Comparison of ENCODE assay signal across 8 cellular contexts in the genomic region with DNA sequence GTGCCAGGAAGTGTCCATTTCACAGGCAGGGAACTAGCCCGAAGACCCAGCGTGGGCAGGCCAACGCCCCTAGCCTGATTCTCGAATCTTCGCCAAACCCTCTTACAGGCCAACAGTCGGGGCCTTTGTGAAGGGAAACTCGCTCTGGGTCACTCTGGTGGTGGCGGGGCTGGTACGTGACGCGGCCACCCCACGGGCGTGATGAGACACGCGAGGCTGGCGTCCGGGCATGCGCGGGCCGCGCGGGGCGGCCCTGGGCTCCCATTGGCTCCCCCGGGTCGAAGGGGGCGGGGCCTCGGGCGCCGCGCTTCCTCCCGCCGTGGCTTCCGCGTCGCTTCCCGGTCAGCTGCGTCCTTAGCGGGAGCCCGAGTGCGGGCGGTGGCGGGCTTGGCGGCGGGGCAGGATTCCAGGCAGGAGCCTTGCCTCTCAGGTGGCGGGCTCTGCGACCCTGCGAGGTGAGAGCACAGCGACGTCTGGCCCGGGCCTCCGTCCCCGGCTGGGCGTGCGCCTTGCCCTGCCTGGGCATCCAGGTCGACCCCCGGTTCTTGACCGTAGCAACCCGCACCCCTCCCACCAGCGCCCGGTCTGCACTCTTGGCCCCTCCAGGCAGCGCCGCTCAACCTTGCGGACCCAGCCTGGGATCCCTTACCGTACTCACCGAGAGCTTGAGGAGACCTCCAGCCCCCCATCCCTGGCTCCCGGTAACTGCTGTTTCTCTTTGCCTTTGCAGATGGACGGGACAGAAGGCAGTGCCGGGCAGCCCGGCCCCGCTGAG. TPM values are rescaled to one million over a fixed set of nuclear protein-coding genes. Genes with fewer than 3 reads are reported as not detected.
DNase-seq lines count a peak whose midpoint lies in the region; ATAC-seq, FAIRE-seq and TF ChIP-seq lines count a peak whose summit lies in the region.

A gene with protein sequence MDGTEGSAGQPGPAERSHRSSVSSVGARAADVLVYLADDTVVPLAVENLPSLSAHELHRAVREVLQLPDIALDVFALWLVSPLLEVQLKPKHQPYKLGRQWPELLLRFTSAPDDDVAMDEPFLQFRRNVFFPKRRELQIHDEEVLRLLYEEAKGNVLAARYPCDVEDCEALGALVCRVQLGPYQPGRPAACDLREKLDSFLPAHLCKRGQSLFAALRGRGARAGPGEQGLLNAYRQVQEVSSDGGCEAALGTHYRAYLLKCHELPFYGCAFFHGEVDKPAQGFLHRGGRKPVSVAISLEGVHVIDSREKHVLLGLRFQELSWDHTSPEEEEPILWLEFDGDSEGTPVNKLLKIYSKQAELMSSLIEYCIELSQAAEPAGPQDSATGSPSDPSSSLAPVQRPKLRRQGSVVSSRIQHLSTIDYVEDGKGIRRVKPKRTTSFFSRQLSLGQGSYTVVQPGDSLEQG (plus strand): TSS at position 331 of the 775 bp plus-strand sequence. CDS start 400 bp downstream, at position 731.

- H3K4me1 ChIP-seq in H1 (replicated peaks in 1 of 4; ENCODE audit: control insufficient read depth in 3 of 4, insufficient read depth in 4 of 4, low read length in 3 of 4) (peaks cover 0 to 26% (median 16%) of the 10 kb centered on the region in 4 experiments; a peak in 5 of 7 replicates), mesenchymal stem cell (ENCODE audit: control insufficient read depth, insufficient read depth, low read depth, low read length) (peaks cover 62% of the 10 kb centered on the region)

- H2AFZ ChIP-seq in H1 (ENCODE audit: low read length) (peak within 1 kb of the TSS; percentile 51; the same call in 1 of the 2 replicates), mesenchymal stem cell (ENCODE audit: low read depth, low read length) (no peak within 1 kb of the TSS)

- peak within 1 kb of the TSS; percentile 89 for H4K8ac ChIP-seq in H1 (ENCODE audit: extremely low read depth, insufficient read depth, low read length)
- H4K8ac ChIP-seq in mesenchymal stem cell (ENCODE audit: low read length), result peak within 1 kb of the TSS; percentile 99

- H3K14ac ChIP-seq in H1 (ENCODE audit: insufficient read length) (no peak within 1 kb of the TSS), mesenchymal stem cell (ENCODE audit: low read length in 2 of 2) (peak within 1 kb of the TSS in 1 of 2 experiments; percentile 99)

- ATAC-seq in activated CD8-positive, alpha-beta memory T cell treated with anti-CD3 and anti-CD28 coated beads, Interleukin-2, amount 10 ng/mL, durations not matched to agents 7 days and 5 days, result peak; percentile 63
- no peak for ATAC-seq in GM19395 (IDR thresholded peaks at IDR 0.05; ENCODE audit: unreplicated experiment)

- 9% methylated on average over 66 of the region's 70 CpGs; no CpG with 5 or more reads in 1 of the 2 experiments for WGBS in H1 (ENCODE audit: extremely low coverage in 1 of 2, insufficient coverage in 1 of 2, insufficient read length in 1 of 2, insufficient replicate concordance in 2 of 2, low coverage in 1 of 2, low lambda C conversion rate in 2 of 2, missing lambda C conversion rate in 1 of 2), 2 experiments
- 12% methylated on average over 45 of the region's 70 CpGs for WGBS in mesenchymal stem cell

- H3K9me3 Mint-ChIP-seq in activated CD8-positive, alpha-beta memory T cell treated with anti-CD3 and anti-CD28 coated beads, Interleukin-2, amount 10 ng/mL, durations not matched to agents 7 days and 5 days (ENCODE audit: low read depth), result no peaks in the 10 kb centered on the region

- TF ChIP-seq EP300 in H1 (IDR thresholded peaks at IDR 0.05; ENCODE audit: borderline replicate concordance in 1 of 2, low read depth in 2 of 2, low read length in 2 of 2), result no peak

- H3K4me2 ChIP-seq in H1 (ENCODE audit: insufficient read depth in 1 of 2, low read depth in 2 of 2, low read length in 2 of 2), result peak within 1 kb of the TSS; percentile 64 to 100
- H3K4me2 ChIP-seq in mesenchymal stem cell (ENCODE audit: low read length, poor library complexity, severe bottlenecking), result peak within 1 kb of the TSS; percentile 78

- H2BK12ac ChIP-seq in H1 (ENCODE audit: low read depth, low read length), result peak within 1 kb of the TSS; percentile 84; the same call in 1 of the 2 replicates
- H2BK12ac ChIP-seq in mesenchymal stem cell (ENCODE audit: low read length in 2 of 2), result peak within 1 kb of the TSS; percentile 96 to 98

- peak within 1 kb of the TSS; percentile 60 for H3K56ac ChIP-seq in H1 (replicated peaks; ENCODE audit: insufficient read length, low read depth, low read length)

- H4K91ac ChIP-seq in H1 (replicated peaks; ENCODE audit: insufficient read length, low read length) (peak within 1 kb of the TSS; percentile 61), mesenchymal stem cell (ENCODE audit: low read length) (peak within 1 kb of the TSS; percentile 98)

- no peak within 1 kb of the TSS for H3K27ac ChIP-seq in H1 (ENCODE audit: low read depth, low read length)
- peak within 1 kb of the TSS; percentile 42 for H3K27ac ChIP-seq in mesenchymal stem cell (ENCODE audit: low read length, poor library complexity, severe bottlenecking)

- no peak within 1 kb of the TSS; the same call in 1 of the 2 replicates for H2BK5ac ChIP-seq in H1 (ENCODE audit: low read depth, low read length)
- peak within 1 kb of the TSS; percentile 24 for H2BK5ac ChIP-seq in mesenchymal stem cell (ENCODE audit: low read depth, low read length, poor library complexity, severe bottlenecking)

- peak within 1 kb of the TSS; percentile 5; the same call in 1 of the 2 replicates for H2AK5ac ChIP-seq in H1 (ENCODE audit: low read depth, low read length)
- H2AK5ac ChIP-seq in mesenchymal stem cell (ENCODE audit: low read length, severe bottlenecking), result peak within 1 kb of the TSS; percentile 73

- no peak for FAIRE-seq in H1 (lab: Jason Lieb, UNC)

- H3K4me3 ChIP-seq in GM12875 (ENCODE audit: low read depth, low read length) (peak within 1 kb of the TSS; percentile 81), H1 (ENCODE audit: extremely low read depth in 1 of 4, insufficient read depth in 2 of 4, low read depth in 3 of 4, low read length in 4 of 4) (peak within 1 kb of the TSS; percentile 66 to 81 (median 72)), mesenchymal stem cell (ENCODE audit: insufficient read depth in 1 of 2, low read depth in 1 of 2, low read length in 2 of 2) (peak within 1 kb of the TSS; percentile 92 to 96)

- H4K20me1 ChIP-seq in H1 (replicated peaks in 1 of 2; ENCODE audit: control insufficient read depth in 1 of 2, insufficient read depth in 2 of 2, low read length in 2 of 2), result peaks cover 0 to 3% of the 10 kb centered on the region in 2 experiments

- no peaks in the 10 kb centered on the region for H3K9me3 ChIP-seq in H1 (ENCODE audit: insufficient read depth in 2 of 2, low read depth in 1 of 2, low read length in 1 of 2)
- H3K9me3 ChIP-seq in mesenchymal stem cell (ENCODE audit: control insufficient read depth, low read length), result no peaks in the 10 kb centered on the region

- H3K9ac ChIP-seq in H1 (replicated peaks in 1 of 4; ENCODE audit: extremely low read depth in 1 of 4, low read depth in 3 of 4, low read length in 3 of 4) (peak within 1 kb of the TSS in 3 of 4 experiments; percentile 12 to 27 (median 13); a peak in 4 of 7 replicates), mesenchymal stem cell (ENCODE audit: low read length) (peak within 1 kb of the TSS; percentile 95)

- peak within 1 kb of the TSS; percentile 93 for H3K27ac Mint-ChIP-seq in activated CD8-positive, alpha-beta memory T cell treated with anti-CD3 and anti-CD28 coated beads, Interleukin-2, amount 10 ng/mL, durations not matched to agents 7 days and 5 days

- 0 out of 7 replicates have a peak, but pooled peaks cover 0 to 2% (median 0%) of the 10 kb centered on the region in 4 experiments for H3K27me3 ChIP-seq in H1 (replicated peaks in 1 of 4; ENCODE audit: control insufficient read depth in 3 of 4, extremely low read depth in 1 of 4, insufficient read depth in 3 of 4, low read length in 3 of 4)
- H3K27me3 ChIP-seq in mesenchymal stem cell (ENCODE audit: control insufficient read depth in 1 of 2, insufficient read depth in 1 of 2, low read length in 2 of 2), result no peaks in the 10 kb centered on the region

- H2BK120ac ChIP-seq in H1 (replicated peaks; ENCODE audit: low read depth, low read length) (peak within 1 kb of the TSS; percentile 47), mesenchymal stem cell (ENCODE audit: low read depth, low read length) (peak within 1 kb of the TSS; percentile 95)

- TF ChIP-seq POLR2A in H1 (IDR thresholded peaks at IDR 0.05; ENCODE audit: control extremely low read depth in 1 of 2, low read depth in 2 of 2, low read length in 2 of 2), result no peak

- H3K4me3 Mint-ChIP-seq in activated CD8-positive, alpha-beta memory T cell treated with anti-CD3 and anti-CD28 coated beads, Interleukin-2, amount 10 ng/mL, durations not matched to agents 7 days and 5 days, result peak within 1 kb of the TSS; percentile 85

- H3K4me1 Mint-ChIP-seq in activated CD8-positive, alpha-beta memory T cell treated with anti-CD3 and anti-CD28 coated beads, Interleukin-2, amount 10 ng/mL, durations not matched to agents 7 days and 5 days, result peaks cover 75% of the 10 kb centered on the region

- H3K79me1 ChIP-seq in H1 (ENCODE audit: low read depth, low read length) (no peaks in the 10 kb centered on the region; the same call in 1 of the 2 replicates), mesenchymal stem cell (replicated peaks; ENCODE audit: low read length, poor library complexity, severe bottlenecking) (peaks cover 25% of the 10 kb centered on the region)

- TF ChIP-seq CTCF in GM12875 (IDR thresholded peaks at IDR 0.05; ENCODE audit: borderline replicate concordance, insufficient read depth, low read depth, low read length) (no peak), H1 (IDR thresholded peaks at IDR 0.05; ENCODE audit: control extremely low read depth in 1 of 3, insufficient read depth in 1 of 3, low read depth in 1 of 3, low read length in 3 of 3) (no peak)

- DNase-seq in HS-5 (ENCODE audit: low read depth), result peak; percentile 35
- peak; percentile 52 for DNase-seq in NOMO-1 treated with dmso at 0.1 percent for 144 hours (lab: John Stamatoyannopoulos, UW; ENCODE audit: unreplicated experiment)
- DNase-seq in activated CD8-positive, alpha-beta memory T cell treated with anti-CD3 and anti-CD28 coated beads, Interleukin-2, amount 10 ng/mL, durations not matched to agents 7 days and 5 days, result peak; percentile 89
- DNase-seq in H1 (ENCODE audit: low read depth in 1 of 2, low spot score in 2 of 2), result peak in 1 of 2 experiments; percentile 90
- peak; percentile 87 for DNase-seq in mesenchymal stem cell
- peak; percentile 82 for DNase-seq in stimulated activated CD8-positive, alpha-beta memory T cell treated with anti-CD3 and anti-CD28 coated beads, Interleukin-12 subunit alpha, Interleukin-12 subunit beta, amount 100 ng/mL, for 1 hour (ENCODE audit: low read depth)

- no peak within 1 kb of the TSS for H2BK20ac ChIP-seq in H1 (ENCODE audit: low read length)

- peak within 1 kb of the TSS; percentile 72; the same call in 1 of the 2 replicates for H2BK15ac ChIP-seq in H1 (ENCODE audit: low read length)
- peak within 1 kb of the TSS; percentile 93 for H2BK15ac ChIP-seq in mesenchymal stem cell (ENCODE audit: low read depth, poor library complexity, severe bottlenecking)

- H3K27me3 Mint-ChIP-seq in activated CD8-positive, alpha-beta memory T cell treated with anti-CD3 and anti-CD28 coated beads, Interleukin-2, amount 10 ng/mL, durations not matched to agents 7 days and 5 days, result no peaks in the 10 kb centered on the region

- H3K18ac ChIP-seq in H1 (ENCODE audit: extremely low read depth, low read length) (peak within 1 kb of the TSS; percentile 68; the same call in 1 of the 2 replicates), mesenchymal stem cell (ENCODE audit: low read depth in 1 of 2, low read length in 2 of 2) (peak within 1 kb of the TSS; percentile 97)

- peaks cover 5% of the 10 kb centered on the region; the same call in 1 of the 2 replicates for H3K23me2 ChIP-seq in H1 (ENCODE audit: low read depth, low read length)

- no peaks in the 10 kb centered on the region for H3K79me2 ChIP-seq in H1 (ENCODE audit: control insufficient read depth in 1 of 2, insufficient read depth in 2 of 2, low read length in 2 of 2)

- POLR2A ChIA-PET in H1 (lab: Charles Lee; ENCODE audit: partially characterized antibody), result interaction anchor here (1.1 to 17.0 kb wide), 4 partner anchors 25 to 116 kb away, joined by 4 to 202 read pairs (median 10); partner anchors contain the start of gene MALAT1

- no peak for TF ChIP-seq RAD21 in H1 (IDR thresholded peaks at IDR 0.05 in 1 of 2, conservative IDR thresholded peaks at IDR 0.05 in 1 of 2; ENCODE audit: low read depth in 2 of 2, low read length in 2 of 2)

- peak within 1 kb of the TSS; percentile 74 for H4K5ac ChIP-seq in H1 (ENCODE audit: insufficient read length, low read depth, low read length)

- H3K36me3 Mint-ChIP-seq in activated CD8-positive, alpha-beta memory T cell treated with anti-CD3 and anti-CD28 coated beads, Interleukin-2, amount 10 ng/mL, durations not matched to agents 7 days and 5 days, result peaks cover 7% of the 10 kb centered on the region

- H3K23ac ChIP-seq in H1 (ENCODE audit: insufficient read length), result no peak within 1 kb of the TSS
- H3K23ac ChIP-seq in mesenchymal stem cell (ENCODE audit: low read length in 2 of 2), result peak within 1 kb of the TSS in 1 of 2 experiments; percentile 75

- H3K4ac ChIP-seq in H1 (replicated peaks; ENCODE audit: insufficient read length, low read depth, low read length) (peak within 1 kb of the TSS; percentile 99), mesenchymal stem cell (ENCODE audit: low read depth in 1 of 2, low read length in 2 of 2) (peak within 1 kb of the TSS; percentile 79 to 96)

- H3K36me3 ChIP-seq in H1 (ENCODE audit: control insufficient read depth in 2 of 4, insufficient read depth in 4 of 4, low read length in 3 of 4), result no peaks in the 10 kb centered on the region
- peaks cover 12 to 13% of the 10 kb centered on the region in 2 experiments for H3K36me3 ChIP-seq in mesenchymal stem cell (ENCODE audit: control insufficient read depth in 1 of 2, insufficient read depth in 2 of 2, low read depth in 1 of 2, low read length in 2 of 2)

- CTCF ChIA-PET in activated CD8-positive, alpha-beta memory T cell treated with anti-CD3 and anti-CD28 coated beads, Interleukin-2, amount 10 ng/mL, durations not matched to agents 7 days and 5 days (lab: Charles Lee), result interaction anchor here (0.9 to 4.0 kb wide), 15 partner anchors 19 to 172 kb away, joined by 3 to 24 read pairs (median 4); partner anchors contain the start of genes LTBP3, NEAT1 and SCYL1
- CTCF ChIA-PET in H1 (lab: Charles Lee; ENCODE audit: partially characterized antibody), result interaction anchor here (0.7 to 5.8 kb wide), 6 partner anchors 11 to 124 kb away, joined by 3 to 57 read pairs (median 8); no protein-coding TSS in a partner anchor

RNA-seq across cellular contexts. Expression of the gene that starts here (rescaled TPM):
- 10 to 100 TPM; 52.0 to 56.7 TPM for total RNA-seq in activated CD8-positive, alpha-beta memory T cell treated with anti-CD3 and anti-CD28 coated beads, Interleukin-2, amount 10 ng/mL, durations not matched to agents 7 days and 5 days
- 16.7 and 19.2 TPM in 2 replicates for total RNA-seq in H1 (2021; fragmentation: NEBNext Ultra II Directional; extraction: Animal tissue kit (Norgen Biotek cat#: 25700))
- polyA plus RNA-seq in H1 (2011; rRNA removed), result 15.0 and 23.4 TPM in 2 replicates
- polyA plus RNA-seq in H1 (2011; cell fraction: cytosol; rRNA removed), result 14.8 TPM
- 26.9 TPM for polyA plus RNA-seq in H1 (2011; cell fraction: nucleus; rRNA removed)
- 8.5 to 12.7 TPM (median 10.9 TPM) in 4 replicates for polyA plus RNA-seq in H1 (2012, experiment 1 of 2)
- 10.7 TPM for polyA plus RNA-seq in H1 (2012, experiment 2 of 2)
- polyA plus RNA-seq in H1 (2013, experiment 1 of 2), result 8.6 TPM
- polyA plus RNA-seq in H1 (2013, experiment 2 of 2), result 7.7 TPM
- 9.5 and 15.1 TPM in 2 replicates for polyA minus RNA-seq in H1 (2011; rRNA and poly(A)+ RNA removed)
- 12.3 TPM for polyA minus RNA-seq in H1 (2011; cell fraction: cytosol; rRNA and poly(A)+ RNA removed)
- 14.0 TPM for polyA minus RNA-seq in H1 (2011; cell fraction: nucleus; rRNA and poly(A)+ RNA removed)
- 24.6 TPM for polyA plus RNA-seq in mesenchymal stem cell (2013, experiment 1 of 2)
- polyA plus RNA-seq in mesenchymal stem cell (2013, experiment 2 of 2), result 25.1 TPM
